8 cellular contexts compared by ENCODE assay signal in the genomic region with DNA sequence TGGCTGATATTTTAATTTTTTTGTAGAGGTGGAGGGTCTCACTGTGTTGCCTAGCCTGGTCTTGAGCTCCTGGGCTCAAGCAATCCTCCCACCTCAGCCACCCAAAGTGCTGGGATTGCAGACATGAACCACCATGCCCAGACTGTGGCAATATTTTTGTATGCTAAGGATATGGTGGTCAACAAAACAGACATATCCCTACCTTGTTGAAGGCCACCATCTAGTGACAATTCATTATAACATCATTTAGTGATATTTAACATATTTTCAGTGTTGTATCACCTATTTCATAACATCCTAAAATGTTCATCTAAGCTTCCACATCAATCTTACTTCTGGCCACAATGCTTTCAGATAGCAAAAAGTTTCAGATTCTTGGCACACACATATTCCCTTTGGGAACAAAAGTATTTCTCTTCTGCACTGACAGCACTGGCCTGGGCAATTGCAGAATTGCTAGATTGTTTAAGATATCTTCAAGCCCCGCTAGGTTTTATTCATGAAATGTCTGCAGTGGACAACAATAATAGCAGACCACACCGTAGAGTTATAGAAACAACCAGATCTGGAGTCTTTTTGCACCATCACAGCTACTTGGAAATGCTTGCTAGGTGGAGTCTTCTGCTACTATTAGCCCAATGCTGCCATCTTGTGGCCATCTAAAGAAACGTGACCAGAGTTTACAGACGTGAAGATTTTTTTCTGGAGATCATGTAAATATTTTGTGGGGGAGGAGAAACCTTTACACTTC. TPM values are rescaled to one million over a fixed set of nuclear protein-coding genes. Genes with fewer than 3 reads are reported as not detected.
DNase-seq lines count a peak whose midpoint lies in the region; ATAC-seq and TF ChIP-seq lines count a peak whose summit lies in the region.

No MANE protein-coding gene starts in this region.

- 0 to 1% (median 0%) methylated on average over 4 of the region's 4 CpGs for WGBS in ovary, 3 donors

- H3K4me1 ChIP-seq in Karpas-422 (ENCODE audit: low read length), result peaks cover 54% of the 10 kb centered on the region
- H3K4me1 ChIP-seq in foreskin keratinocyte, result no peaks in the 10 kb centered on the region
- H3K4me1 ChIP-seq in ovary (ENCODE audit: insufficient read depth), result no peaks in the 10 kb centered on the region
- no peaks in the 10 kb centered on the region for H3K4me1 ChIP-seq in upper lobe of right lung

- no peak overlapping the region for H2AFZ ChIP-seq in Karpas-422 (ENCODE audit: low read length)

- H3K27ac ChIP-seq in Karpas-422 (ENCODE audit: low read length), result no peak overlapping the region; the same call in 1 of the 2 replicates
- no peak overlapping the region for H3K27ac ChIP-seq in foreskin keratinocyte
- H3K27ac ChIP-seq in ovary, result no peak overlapping the region
- H3K27ac ChIP-seq in upper lobe of right lung, result no peak overlapping the region

- H3K9ac ChIP-seq in Karpas-422 (ENCODE audit: low read length), result no peak overlapping the region; the same call in 1 of the 2 replicates

- peak overlapping the region; percentile 31 for H3K4me2 ChIP-seq in Karpas-422 (ENCODE audit: low read depth, low read length, poor library complexity, severe bottlenecking)

- no peaks in the 10 kb centered on the region for H3K27me3 ChIP-seq in Karpas-422 (ENCODE audit: low read length)
- no peaks in the 10 kb centered on the region for H3K27me3 ChIP-seq in foreskin keratinocyte
- H3K27me3 ChIP-seq in ovary, result no peaks in the 10 kb centered on the region
- H3K27me3 ChIP-seq in upper lobe of right lung, result no peaks in the 10 kb centered on the region

- TF ChIP-seq POLR2A in ovary (IDR thresholded peaks at IDR 0.05), result no peak

- H3K9me3 ChIP-seq in Karpas-422 (ENCODE audit: low read length), result no peaks in the 10 kb centered on the region
- H3K9me3 ChIP-seq in ovary, result no peaks in the 10 kb centered on the region
- no peaks in the 10 kb centered on the region for H3K9me3 ChIP-seq in upper lobe of right lung

- intact Hi-C loops in ovary (cut with DNase I) (loop anchor here in 3 of 4 donors (10.0 kb wide), 2 partner anchors 85 to 115 kb away; a partner anchor contains a TSS), upper lobe of right lung (cut with DNase I) (no loop called here)

- H3K79me2 ChIP-seq in Karpas-422 (ENCODE audit: low read length), result no peaks in the 10 kb centered on the region

- peak; percentile 91 for TF ChIP-seq CTCF in foreskin keratinocyte (conservative IDR thresholded peaks at IDR 0.05)
- TF ChIP-seq CTCF in ovary (IDR thresholded peaks at IDR 0.05), result peak; percentile 51 to 62 (median 54)
- peak; percentile 83 for TF ChIP-seq CTCF in upper lobe of right lung (IDR thresholded peaks at IDR 0.05)

- no peak for TF ChIP-seq EP300 in ovary (IDR thresholded peaks at IDR 0.05)

- H3K36me3 ChIP-seq in Karpas-422 (ENCODE audit: insufficient read depth, low read length), result no peaks in the 10 kb centered on the region
- H3K36me3 ChIP-seq in ovary, result no peaks in the 10 kb centered on the region
- no peaks in the 10 kb centered on the region for H3K36me3 ChIP-seq in upper lobe of right lung

- ATAC-seq in GM21576 (IDR thresholded peaks at IDR 0.05; ENCODE audit: unreplicated experiment) (peak; percentile 37), foreskin keratinocyte (peak; percentile 72), upper lobe of right lung (peak; percentile 92)

- no peaks in the 10 kb centered on the region for H4K20me1 ChIP-seq in Karpas-422 (ENCODE audit: insufficient read depth, low read depth, low read length)

- H3K4me3 ChIP-seq in Karpas-422 (ENCODE audit: low read length), result no peak overlapping the region
- no peak overlapping the region for H3K4me3 ChIP-seq in ovary
- no peak overlapping the region for H3K4me3 ChIP-seq in upper lobe of right lung

- H3K9me2 ChIP-seq in Karpas-422 (replicated peaks; ENCODE audit: insufficient read depth, low read length), result no peaks in the 10 kb centered on the region

- DNase-seq in DMS53 (lab: John Stamatoyannopoulos, UW), result peak; percentile 89
- DNase-seq in Karpas-422, result peak; percentile 93
- peak; percentile 72 for DNase-seq in RPMI8226
- peak; percentile 78 for DNase-seq in activated effector memory CD4-positive, alpha-beta T cell treated with anti-CD3 and anti-CD28 coated beads, Interleukin-2, amount 50 U/mL, for 16 hours
- DNase-seq in foreskin keratinocyte, result peak; percentile 18 to 57
- peak in 4 of 5 donors; percentile 29 to 69 (median 57) for DNase-seq in ovary
- DNase-seq in upper lobe of right lung, result no peak

RNA-seq across cellular contexts. Expression of a gene that starts 58.4 kb away (rescaled TPM):
- 52.2 and 72.8 TPM in 2 replicates for total RNA-seq in Karpas-422 (2014; rRNA removed; shearing (Covaris generic); ENCODE audit: low replicate concordance)
- total RNA-seq in foreskin keratinocyte (0.21 and 0.41 TPM in 2 replicates), ovary (10 to 100 TPM in 6 of 7 donors, 1 to 10 TPM in 1; 8.3 to 17.5 (median 11.3) TPM), upper lobe of right lung (1.6 TPM)
- polyA plus RNA-seq in foreskin keratinocyte (0.20 and 0.27 TPM in 2 replicates), ovary (10 to 100 TPM in 1 of 2 donors, 1 to 10 TPM in 1; 9.5 to 11.2 TPM)

Comparison
In these comparisons a context has a peak if more than half of its experiments do, and no peak if none do; other contexts are left out.
1. ATAC-seq: peak in every context shown above with its lines; median percentile 92 in upper lobe of right lung; 72 in foreskin keratinocyte; 37 in GM21576.